Comparison of ENCODE assay signal across 8 cellular contexts in genomic region chr7:74393722-74394121, GRCh38. TPM values are rescaled to one million over a fixed set of nuclear protein-coding genes. Genes with fewer than 3 reads are reported as not detected.
A peak's percentile ranks its signal among the peaks of the same experiment; 100 is the strongest.
DNase-seq lines count a peak whose midpoint lies in the region; ATAC-seq, FAIRE-seq and TF ChIP-seq lines count a peak whose summit lies in the region.
"Not testable (repeated sequence)": the region's sequence is repeated elsewhere in the genome, so short reads cannot be mapped to it uniquely, and the experiment has no call there.

No MANE protein-coding gene starts in this region.

- H3K9ac ChIP-seq in astrocyte (ENCODE audit: low read length) = peak overlapping the region; percentile 38

- not testable (repeated sequence) for H3K36me3 Mint-ChIP-seq in HFFc6 (ENCODE audit: low read depth); astrocyte (ENCODE audit: low read depth, unreplicated experiment)

- H3K4me3 ChIP-seq in OCI-LY7 (ENCODE audit: low read depth, low read length, poor library complexity, severe bottlenecking); astrocyte (ENCODE audit: insufficient read depth, low read depth, low read length); uterus: not testable (repeated sequence)

- not testable (repeated sequence) for H3K79me2 ChIP-seq in OCI-LY7 (ENCODE audit: insufficient read depth, low read depth, low read length); astrocyte (ENCODE audit: insufficient read depth, low read length)

- POLR2A ChIA-PET in OCI-LY7 (lab: Charles Lee) = interaction anchor here (0.6 kb wide), 1 partner anchor 122 kb away, joined by 3 read pairs; no protein-coding TSS in a partner anchor

- not testable (repeated sequence) for TF ChIP-seq POLR2A in uterus (IDR thresholded peaks at IDR 0.05)

- peak; percentile 70 for ATAC-seq in omental fat pad (ENCODE audit: low FRiP score)

- CTCF ChIA-PET in OCI-LY7 (lab: Charles Lee; ENCODE audit: unreplicated experiment) = interaction anchor here (0.6 kb wide), 1 partner anchor 18 kb away, joined by 4 read pairs; no protein-coding TSS in a partner anchor

- not testable (repeated sequence) for H3K4me1 ChIP-seq in OCI-LY7 (ENCODE audit: insufficient read depth, low read length, poor library complexity, severe bottlenecking); astrocyte (ENCODE audit: insufficient read depth, low read length); uterus

- H3K4me1 Mint-ChIP-seq in HFFc6 (ENCODE audit: low read depth); astrocyte (ENCODE audit: low read depth, unreplicated experiment): not testable (repeated sequence)

- not testable (repeated sequence) for H3K4me2 ChIP-seq in OCI-LY7 (ENCODE audit: low read length); astrocyte (ENCODE audit: low read length)

- H3K27ac Mint-ChIP-seq in HFFc6; astrocyte (ENCODE audit: unreplicated experiment): not testable (repeated sequence)

- not testable (repeated sequence) for H3K27ac ChIP-seq in OCI-LY7 (ENCODE audit: low read depth, low read length, poor library complexity, severe bottlenecking); astrocyte (ENCODE audit: low read depth, low read length)
- H3K27ac ChIP-seq in uterus = peak overlapping the region; percentile 25 to 70

- TF ChIP-seq CTCF in HFFc6 (IDR thresholded peaks at IDR 0.05) (peak; percentile 73), OCI-LY7 (conservative IDR thresholded peaks at IDR 0.05; ENCODE audit: low read length) (peak; percentile 40; the same call in 1 of the 2 replicates), astrocyte (IDR thresholded peaks at IDR 0.05; ENCODE audit: insufficient read depth, low read depth, low read length) (peak; percentile 19), uterus (IDR thresholded peaks at IDR 0.05) (peak; percentile 10 to 16 (median 11))
- not testable (repeated sequence) for TF ChIP-seq CTCF in omental fat pad (IDR thresholded peaks at IDR 0.05)

- BruUV-seq in OCI-LY7 (replicated peaks; lab: Mats Ljungman, UMichigan) = not testable (repeated sequence)

- H3K4me3 Mint-ChIP-seq in HFFc6; astrocyte (ENCODE audit: unreplicated experiment): not testable (repeated sequence)

- H3K27me3 ChIP-seq in astrocyte (ENCODE audit: insufficient read depth, low read length); uterus: not testable (repeated sequence)

- FAIRE-seq in astrocyte (lab: Jason Lieb, UNC) = peak; percentile 5

- H2AFZ ChIP-seq in OCI-LY7 (ENCODE audit: low read length); astrocyte (ENCODE audit: low read depth, low read length): not testable (repeated sequence)

- H3K9me3 Mint-ChIP-seq in HFFc6; astrocyte (ENCODE audit: unreplicated experiment): not testable (repeated sequence)

- H3K9me2 ChIP-seq in OCI-LY7 (ENCODE audit: insufficient read depth, low read length) = not testable (repeated sequence)

- H4K20me1 ChIP-seq in OCI-LY7 (ENCODE audit: insufficient read depth, low read length); astrocyte (ENCODE audit: insufficient read depth, low read length): not testable (repeated sequence)

- not testable (repeated sequence) for H3K27me3 Mint-ChIP-seq in HFFc6 (ENCODE audit: insufficient read depth); astrocyte (ENCODE audit: low read depth, unreplicated experiment)

- H3K9me3 ChIP-seq in OCI-LY7 (ENCODE audit: low read length); astrocyte (ENCODE audit: insufficient read depth, low read depth, low read length); uterus: not testable (repeated sequence)

- not testable (repeated sequence) for H3K36me3 ChIP-seq in OCI-LY7 (ENCODE audit: insufficient read depth, low read length); astrocyte (ENCODE audit: insufficient read depth, low read length); uterus

- peak; percentile 72 for DNase-seq in DMS53 (lab: John Stamatoyannopoulos, UW)
- DNase-seq in HFFc6 = peak; percentile 46
- peak; percentile 40 for DNase-seq in OCI-LY7 (ENCODE audit: low spot score)
- not testable (repeated sequence) for DNase-seq in astrocyte (ENCODE audit: low read depth); omental fat pad (ENCODE audit: low spot score)
- DNase-seq in fibroblast of gingiva (ENCODE audit: low read depth) = peak; percentile 24
- DNase-seq in kidney glomerular epithelial cell (lab: John Stamatoyannopoulos, UW) = peak; percentile 40
- DNase-seq in uterus = peak; percentile 45 to 54

- intact Hi-C loops in OCI-LY7 (cut with micrococcal nuclease; ENCODE audit: unreplicated experiment); uterus (cut with DNase I; ENCODE audit: low total_unique reads): not testable (repeated sequence)

RNA-seq across cellular contexts. Expression of gene GTF2IRD1, which starts 60.0 kb away (rescaled TPM):
- total RNA-seq in HFFc6 (2021; fragmentation: NEBNext Ultra II Directional; extraction: Animal tissue kit (Norgen Biotek cat#: 25700)) = 10 to 100 TPM; 19.7 to 24.6 (median 22.4) TPM
- total RNA-seq in OCI-LY7 (2014; rRNA removed; shearing (Covaris generic)) = 4.2 and 4.4 TPM in 2 replicates
- total RNA-seq in OCI-LY7 (2022) (29.7 and 34.3 TPM in 2 replicates), astrocyte (19.3 and 20.4 TPM in 2 replicates), omental fat pad (10 to 100 TPM in 2 of 4 donors, 1 to 10 TPM in 2; 3.9 to 18.1 (median 11.0) TPM), uterus (10 to 100 TPM; 11.5 to 39.1 (median 22.5) TPM)
